Comparison of ENCODE assay signal across 24 cellular contexts in genomic region chr20:50247196-50248094, GRCh38. TPM values are rescaled to one million over a fixed set of nuclear protein-coding genes. Genes with fewer than 3 reads are reported as not detected.
DNase-seq lines count a peak whose midpoint lies in the region; ATAC-seq and TF ChIP-seq lines count a peak whose summit lies in the region.
"Had no signal": no experiment of that assay in that cellular context is flagged by ENCODE, and none has a peak within 500 bp of the region (broad histone marks: within the 10 kb centered on the region; RNA-seq: fewer than 3 reads in every experiment).

No MANE protein-coding gene starts in this region.

- POLR2A ChIA-PET in MCF 10A (lab: Yijun Ruan, JAX), result interaction anchor here (0.6 to 1.2 kb wide), 6 partner anchors 15 to 74 kb away, joined by 3 to 4 read pairs (median 3); no protein-coding TSS in a partner anchor

- H3K36me3 Mint-ChIP-seq in MCF 10A (ENCODE audit: insufficient read depth, unreplicated experiment) (no peaks in the 10 kb centered on the region), neural progenitor cell (no peaks in the 10 kb centered on the region)
- H3K36me3 Mint-ChIP-seq: activated naive CD4-positive, alpha-beta T cell treated with anti-CD3 and anti-CD28 coated beads, Interleukin-2, amount 50 U/mL, for 72 hours had no signal

- H3K27ac Mint-ChIP-seq in MCF 10A (ENCODE audit: low read depth, unreplicated experiment) (peak overlapping the region; percentile 64), neural progenitor cell (peak overlapping the region; percentile 65)
- H3K27ac Mint-ChIP-seq: activated B cell treated with CpG ODN at 0.5 μM for 24 hours; activated naive CD4-positive, alpha-beta T cell treated with anti-CD3 and anti-CD28 coated beads, Interleukin-2, amount 50 U/mL, for 72 hours had no signal

- no peak overlapping the region for H3K4me3 Mint-ChIP-seq in MCF 10A (ENCODE audit: unreplicated experiment)
- no peak overlapping the region for H3K4me3 Mint-ChIP-seq in neural progenitor cell
- H3K4me3 Mint-ChIP-seq: activated B cell treated with CpG ODN at 0.5 μM for 24 hours had no signal

- no peaks in the 10 kb centered on the region for H3K79me2 ChIP-seq in neural progenitor cell (ENCODE audit: low read depth)

- intact Hi-C loops in Right ventricle myocardium inferior (cut with DNase I) (no loop called here), left cardiac atrium (cut with DNase I) (no loop called here), MCF 10A (cut with micrococcal nuclease) (no loop called here)

- DNase-seq in Right ventricle myocardium inferior (ENCODE audit: missing footprints), result peak; percentile 9
- DNase-seq in left cardiac atrium, result no peak
- no peak for DNase-seq in MCF 10A (ENCODE audit: unreplicated experiment)
- DNase-seq in neural progenitor cell (ENCODE audit: low spot score), result no peak
- DNase-seq in HuH-7.5 (ENCODE audit: low spot score), result no peak
- DNase-seq in NOMO-1 treated with DMSO at 0.1 percent for 48 hours (lab: John Stamatoyannopoulos, UW; ENCODE audit: unreplicated experiment), result no peak
- DNase-seq in NCI-H446 (lab: John Stamatoyannopoulos, UW), result no peak
- DNase-seq: 8988T; activated B cell treated with CpG ODN at 0.5 μM for 24 hours; activated CD8-positive, alpha-beta memory T cell treated with anti-CD3 and anti-CD28 coated beads for 24 hours; colonic mucosa; DMS 273 treated with DMSO at 0.1 percent for 48 hours; foreskin fibroblast; hippocampal formation; NCI-H1105 treated with DMSO at 0.1 percent for 48 hours; NCI-H2107; NCI-H524 treated with DMSO at 0.1 percent for 48 hours; retina; T-helper 1 cell had no signal

- H3K9me3 Mint-ChIP-seq in MCF 10A (ENCODE audit: unreplicated experiment), result no peaks in the 10 kb centered on the region
- no peaks in the 10 kb centered on the region for H3K9me3 Mint-ChIP-seq in neural progenitor cell
- H3K9me3 Mint-ChIP-seq: activated B cell treated with CpG ODN at 0.5 μM for 24 hours; activated naive CD4-positive, alpha-beta T cell treated with anti-CD3 and anti-CD28 coated beads, Interleukin-2, amount 50 U/mL, for 72 hours had no signal

- H3K4me2 ChIP-seq in neural progenitor cell, result no peak overlapping the region

- no peaks in the 10 kb centered on the region for H3K27me3 ChIP-seq in neural progenitor cell
- H3K27me3 ChIP-seq: BLaER1 treated with 17β-estradiol and CSF1 and Interleukin-3, amounts not matched to agents 10 nM and 100 nM; brain microvascular endothelial cell; colonic mucosa had no signal

- no TSS peak for BruUV-seq in MCF 10A (replicated peaks; lab: Mats Ljungman, UMichigan)

- H3K4me1 ChIP-seq in neural progenitor cell, result no peaks in the 10 kb centered on the region
- H3K4me1 ChIP-seq: colonic mucosa had no signal

- ATAC-seq in Right ventricle myocardium inferior (no peak), left cardiac atrium (no peak), HG03521 (IDR thresholded peaks at IDR 0.05; ENCODE audit: unreplicated experiment) (no peak)
- ATAC-seq: activated naive CD4-positive, alpha-beta T cell treated with anti-CD3 and anti-CD28 coated beads, Interleukin-2, amount 50 U/mL, for 72 hours had no signal

- H3K9ac ChIP-seq in neural progenitor cell, result no peak overlapping the region

- CTCF ChIA-PET in MCF 10A (lab: Yijun Ruan, JAX), result interaction anchor here (0.7 kb wide), 1 partner anchor 127 kb away, joined by 3 read pairs; no protein-coding TSS in a partner anchor

- H3K27me3 Mint-ChIP-seq in MCF 10A (ENCODE audit: insufficient read depth, unreplicated experiment), result no peaks in the 10 kb centered on the region
- H3K27me3 Mint-ChIP-seq in neural progenitor cell (ENCODE audit: insufficient read depth, low read depth), result peaks cover 9% of the 10 kb centered on the region

- no peak overlapping the region for H2AFZ ChIP-seq in neural progenitor cell (replicated peaks)

- no peaks in the 10 kb centered on the region for H3K9me3 ChIP-seq in neural progenitor cell (ENCODE audit: low read depth)
- H3K9me3 ChIP-seq: BLaER1 treated with 17β-estradiol and CSF1 and Interleukin-3, amounts not matched to agents 10 nM and 100 nM; colonic mucosa; thoracic aorta had no signal

- H3K4me1 Mint-ChIP-seq in MCF 10A (ENCODE audit: insufficient read depth, unreplicated experiment), result peaks cover 35% of the 10 kb centered on the region
- H3K4me1 Mint-ChIP-seq in neural progenitor cell, result no peaks in the 10 kb centered on the region
- H3K4me1 Mint-ChIP-seq: activated B cell treated with CpG ODN at 0.5 μM for 24 hours had no signal

- H3K27ac ChIP-seq in neural progenitor cell, result no peak overlapping the region
- H3K27ac ChIP-seq: brain microvascular endothelial cell, colonic mucosa, thoracic aorta had no signal

- no peak for TF ChIP-seq CTCF in MCF 10A (IDR thresholded peaks at IDR 0.05; ENCODE audit: unreplicated experiment)
- TF ChIP-seq CTCF in neural progenitor cell (IDR thresholded peaks at IDR 0.05), result no peak

- no peaks in the 10 kb centered on the region for H3K36me3 ChIP-seq in neural progenitor cell
- H3K36me3 ChIP-seq: BLaER1 treated with 17β-estradiol and CSF1 and Interleukin-3, amounts not matched to agents 10 nM and 100 nM; brain microvascular endothelial cell; colonic mucosa; thoracic aorta had no signal

- H4K20me1 ChIP-seq in neural progenitor cell (ENCODE audit: low read depth), result no peaks in the 10 kb centered on the region
- H4K20me1 ChIP-seq: BLaER1 treated with 17β-estradiol and CSF1 and Interleukin-3, amounts not matched to agents 10 nM and 100 nM had no signal

- H3F3A ChIP-seq in neural progenitor cell (ENCODE audit: low read depth), result no peaks in the 10 kb centered on the region

- no peak overlapping the region for H3K4me3 ChIP-seq in neural progenitor cell
- H3K4me3 ChIP-seq: BLaER1 treated with 17β-estradiol and CSF1 and Interleukin-3, amounts not matched to agents 10 nM and 100 nM; colonic mucosa; thoracic aorta had no signal

RNA-seq across cellular contexts. Expression of gene CEBPB, which starts 56.8 kb away (rescaled TPM):
- total RNA-seq in Right ventricle myocardium inferior (62.4 TPM), left cardiac atrium (100 to 1,000 TPM in 1 of 2 donors, 10 to 100 TPM in 1; 73.2 to 111 TPM), MCF 10A (2022) (221 and 226 TPM in 2 replicates), neural progenitor cell (ENCODE audit: low replicate concordance) (1.8 and 2.9 TPM in 2 replicates)

Comparison
In these comparisons a context has a peak if more than half of its experiments do, and no peak if none do; other contexts are left out.
1. RNA of gene CEBPB, which starts 56.8 kb away (total RNA-seq): 221 to 226 TPM in MCF 10A, 73.2 to 111 TPM in left cardiac atrium and 62.4 TPM in Right ventricle myocardium inferior (single experiment); 1.8 to 2.9 TPM in neural progenitor cell; every median in the first group is over 10 times any median in the second.